ENCODE assay signal across 12 cellular contexts in the genomic region with DNA sequence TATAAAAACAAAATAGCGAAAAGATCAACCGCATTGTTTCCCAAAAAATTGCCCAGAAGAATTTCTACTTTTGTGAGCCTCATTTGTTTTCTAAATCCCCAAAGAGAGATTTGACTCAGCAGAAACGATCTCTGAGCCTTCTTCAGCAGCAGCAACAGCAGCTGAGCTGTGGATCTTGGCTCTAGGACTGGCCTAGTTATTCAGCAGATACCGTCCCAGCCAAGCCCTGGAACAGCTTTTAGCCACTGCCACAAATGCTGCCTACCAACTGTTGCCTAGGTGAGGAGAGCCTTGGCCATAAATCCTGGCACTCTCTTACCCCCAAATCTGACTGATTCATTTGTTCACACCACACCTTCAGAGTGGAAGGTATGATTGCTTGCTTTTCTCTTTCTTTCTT.
A peak's percentile ranks its signal among the peaks of the same experiment; 100 is the strongest.
DNase-seq lines count a peak whose midpoint lies in the region; ATAC-seq and TF ChIP-seq lines count a peak whose summit lies in the region.
"Had no signal": no experiment of that assay in that cellular context is flagged by ENCODE, and none has a peak within 500 bp of the region (broad histone marks: within the 10 kb centered on the region; RNA-seq: fewer than 3 reads in every experiment).

No MANE protein-coding gene starts in this region.

- ATAC-seq in RWPE2 (ENCODE audit: low read depth), result no peak
- ATAC-seq: stimulated activated naive B cell treated with anti-CD40 and anti-IgM and Interleukin-4, amounts not matched to agents 10 μg/mL and 1 μg/mL and 100 μg/mL, for 72 hours had no signal

- no peaks in the 10 kb centered on the region for H3K27me3 ChIP-seq in RWPE2 (ENCODE audit: insufficient read depth, poor library complexity, severe bottlenecking)
- no peaks in the 10 kb centered on the region for H3K27me3 ChIP-seq in CD4-positive, alpha-beta memory T cell (ENCODE audit: insufficient read depth, low read length)

- intact Hi-C loops in CD4-positive, alpha-beta memory T cell (cut with micrococcal nuclease), result no loop called here

- no peaks in the 10 kb centered on the region for H3K36me3 ChIP-seq in RWPE2 (ENCODE audit: low read depth)
- no peaks in the 10 kb centered on the region for H3K36me3 ChIP-seq in CD4-positive, alpha-beta memory T cell (ENCODE audit: insufficient read depth, low read length)

- peaks cover 0 to 13% (median 2%) of the 10 kb centered on the region in 8 donors for H3K9me3 Mint-ChIP-seq in CD4-positive, alpha-beta memory T cell

- CTCF ChIA-PET in CD4-positive, alpha-beta memory T cell (lab: Charles Lee; ENCODE audit: partially characterized antibody), result no interaction called here

- H3K27ac ChIP-seq in RWPE2 (ENCODE audit: poor library complexity, severe bottlenecking), result peak overlapping the region; percentile 60
- no peak overlapping the region for H3K27ac ChIP-seq in CD4-positive, alpha-beta memory T cell (ENCODE audit: low read depth, low read length)
- H3K27ac ChIP-seq: C4-2B had no signal

- no peak for TF ChIP-seq CTCF in RWPE2 (IDR thresholded peaks at IDR 0.05; ENCODE audit: poor library complexity, severe bottlenecking)
- no peak for TF ChIP-seq CTCF in fibroblast of the aortic adventitia (IDR thresholded peaks at IDR 0.05; ENCODE audit: insufficient read depth, low read length)

- H3K27ac Mint-ChIP-seq in CD4-positive, alpha-beta memory T cell, result no peak overlapping the region
- H3K27ac Mint-ChIP-seq: dendritic cell treated with granulocyte-macrophage colony-stimulating factor and Interleukin-4, amounts not matched to agents 40 ng/mL and 50 ng/mL, for 4 days; stimulated activated naive B cell treated with anti-CD40 and anti-IgM and Interleukin-4, amounts not matched to agents 10 μg/mL and 1 μg/mL and 100 μg/mL, for 72 hours had no signal

- DNase-seq in AG08396 (ENCODE audit: low spot score), result peak; percentile 46
- DNase-seq in RWPE2 (ENCODE audit: low spot score), result no peak
- DNase-seq in fibroblast of the aortic adventitia (ENCODE audit: low read depth), result peak; percentile 93
- peak; percentile 68 for DNase-seq in occipital lobe (lab: John Stamatoyannopoulos, UW)
- no peak for DNase-seq in T-helper 1 cell
- no peak for DNase-seq in NCI-H128 (lab: John Stamatoyannopoulos, UW; ENCODE audit: unreplicated experiment)
- DNase-seq in CD4-positive, alpha-beta memory T cell, result no peak
- no peak for DNase-seq in activated CD8-positive, alpha-beta memory T cell treated with anti-CD3 and anti-CD28 coated beads, Interleukin-2, amount 50 U/mL, for 48 hours
- DNase-seq: NCI-H2029; stimulated activated naive B cell treated with anti-CD40 and anti-IgM and Interleukin-4, amounts not matched to agents 10 μg/mL and 1 μg/mL and 100 μg/mL, for 72 hours had no signal

- H3K4me1 Mint-ChIP-seq in CD4-positive, alpha-beta memory T cell, result no peaks in the 10 kb centered on the region
- H3K4me1 Mint-ChIP-seq: stimulated activated naive B cell treated with anti-CD40 and anti-IgM and Interleukin-4, amounts not matched to agents 10 μg/mL and 1 μg/mL and 100 μg/mL, for 72 hours had no signal

- H3K4me3 ChIP-seq in RWPE2 (ENCODE audit: severe bottlenecking), result no peak overlapping the region
- H3K4me3 ChIP-seq in fibroblast of the aortic adventitia (ENCODE audit: low read depth, low read length), result peak overlapping the region; percentile 26
- H3K4me3 ChIP-seq in CD4-positive, alpha-beta memory T cell (ENCODE audit: low read length in 2 of 2), result no peak overlapping the region

- H3K4me3 Mint-ChIP-seq in CD4-positive, alpha-beta memory T cell, result no peak overlapping the region
- H3K4me3 Mint-ChIP-seq: dendritic cell treated with granulocyte-macrophage colony-stimulating factor and Interleukin-4, amounts not matched to agents 40 ng/mL and 50 ng/mL, for 4 days; stimulated activated naive B cell treated with anti-CD40 and anti-IgM and Interleukin-4, amounts not matched to agents 10 μg/mL and 1 μg/mL and 100 μg/mL, for 72 hours had no signal

- H3K27me3 Mint-ChIP-seq in CD4-positive, alpha-beta memory T cell, result peaks cover 0 to 1% of the 10 kb centered on the region in 2 donors
- H3K27me3 Mint-ChIP-seq: dendritic cell treated with granulocyte-macrophage colony-stimulating factor and Interleukin-4, amounts not matched to agents 40 ng/mL and 50 ng/mL, for 4 days had no signal

- no peaks in the 10 kb centered on the region for H3K9me3 ChIP-seq in RWPE2 (ENCODE audit: severe bottlenecking)
- no peaks in the 10 kb centered on the region for H3K9me3 ChIP-seq in CD4-positive, alpha-beta memory T cell (ENCODE audit: control insufficient read depth in 1 of 2, low read length in 2 of 2)

- POLR2A ChIA-PET in CD4-positive, alpha-beta memory T cell (lab: Charles Lee; ENCODE audit: partially characterized antibody), result no interaction called here

- no peaks in the 10 kb centered on the region for H3K36me3 Mint-ChIP-seq in CD4-positive, alpha-beta memory T cell
- H3K36me3 Mint-ChIP-seq: stimulated activated naive B cell treated with anti-CD40 and anti-IgM and Interleukin-4, amounts not matched to agents 10 μg/mL and 1 μg/mL and 100 μg/mL, for 72 hours had no signal

- peaks cover 24% of the 10 kb centered on the region for H3K4me1 ChIP-seq in RWPE2 (ENCODE audit: insufficient read depth, poor library complexity, severe bottlenecking)
- no peaks in the 10 kb centered on the region for H3K4me1 ChIP-seq in CD4-positive, alpha-beta memory T cell (ENCODE audit: insufficient read depth, low read length)

Comparison
In these comparisons a context has a peak if more than half of its experiments do, and no peak if none do; other contexts are left out.
1. DNase-seq: peak in AG08396 (single experiment), fibroblast of the aortic adventitia (single experiment) and occipital lobe (single experiment); none in RWPE2 (single experiment), T-helper 1 cell (0 of 5), NCI-H128 (single experiment), CD4-positive, alpha-beta memory T cell (0 of 5) and activated CD8-positive, alpha-beta memory T cell treated with anti-CD3 and anti-CD28 coated beads, Interleukin-2, amount 50 U/mL, for 48 hours (single experiment).